In the genomic region with DNA sequence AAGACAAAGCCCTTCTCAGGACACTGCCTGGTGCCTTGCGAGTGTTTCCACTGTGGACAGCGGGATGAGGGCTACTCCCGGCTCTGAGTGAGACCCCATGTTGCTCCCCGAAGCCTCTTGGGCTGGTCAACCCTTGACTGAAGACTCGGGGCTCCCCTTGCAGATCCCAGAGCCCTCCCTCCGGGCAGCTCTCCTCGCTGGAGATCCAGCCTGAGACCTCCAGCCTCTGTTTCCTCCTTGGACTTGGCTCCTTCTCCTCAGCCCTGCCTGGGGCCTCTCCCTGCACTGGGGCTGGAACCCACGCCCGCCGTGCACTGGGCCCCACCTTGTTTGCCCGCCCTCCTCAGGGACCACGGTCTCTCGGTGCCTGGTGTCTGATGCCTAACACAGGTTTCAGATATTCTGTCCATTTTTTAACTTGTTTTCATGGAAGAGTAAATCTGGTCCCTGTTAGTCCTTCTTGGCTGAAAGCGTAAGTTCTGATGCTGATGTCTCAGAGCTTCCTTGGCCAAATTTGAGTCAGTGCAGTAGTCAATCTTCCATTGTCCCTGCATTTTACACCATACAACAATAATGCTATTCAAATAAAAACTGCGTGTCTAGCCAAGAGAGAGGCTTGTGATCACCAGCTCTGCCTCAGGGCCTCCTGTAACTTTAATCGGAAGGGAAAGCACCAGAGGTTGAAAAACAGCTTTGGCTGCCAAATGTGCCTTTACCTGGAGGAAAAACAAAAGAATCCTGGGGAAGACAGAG, we compare ENCODE assay signal across 1 cellular context.
TF ChIP-seq lines count a peak whose summit lies in the region.

No MANE protein-coding gene starts in this region.

TF ChIP-seq in GM23338, 12 proteins besides CTCF, POLR2A, EP300 and RAD21 (continued from another document):
- no peak for TF ChIP-seq ZNF462 (CRISPR knock-in tag; IDR thresholded peaks at IDR 0.05)
- no peak for TF ChIP-seq JUNB (IDR thresholded peaks at IDR 0.05; ENCODE audit: unreplicated experiment)
- no peak for TF ChIP-seq EZH2phosphoT487 (IDR thresholded peaks at IDR 0.05; ENCODE audit: unreplicated experiment)
- TF ChIP-seq, protein P1, sequence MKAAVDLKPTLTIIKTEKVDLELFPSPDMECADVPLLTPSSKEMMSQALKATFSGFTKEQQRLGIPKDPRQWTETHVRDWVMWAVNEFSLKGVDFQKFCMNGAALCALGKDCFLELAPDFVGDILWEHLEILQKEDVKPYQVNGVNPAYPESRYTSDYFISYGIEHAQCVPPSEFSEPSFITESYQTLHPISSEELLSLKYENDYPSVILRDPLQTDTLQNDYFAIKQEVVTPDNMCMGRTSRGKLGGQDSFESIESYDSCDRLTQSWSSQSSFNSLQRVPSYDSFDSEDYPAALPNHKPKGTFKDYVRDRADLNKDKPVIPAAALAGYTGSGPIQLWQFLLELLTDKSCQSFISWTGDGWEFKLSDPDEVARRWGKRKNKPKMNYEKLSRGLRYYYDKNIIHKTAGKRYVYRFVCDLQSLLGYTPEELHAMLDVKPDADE (IDR thresholded peaks at IDR 0.05), result no peak
- no peak for TF ChIP-seq CREB1 (CRISPR knock-in tag; IDR thresholded peaks at IDR 0.05; ENCODE audit: low read depth)
- no peak for TF ChIP-seq ZNF114 (CRISPR knock-in tag; IDR thresholded peaks at IDR 0.05)
- TF ChIP-seq, protein P2, sequence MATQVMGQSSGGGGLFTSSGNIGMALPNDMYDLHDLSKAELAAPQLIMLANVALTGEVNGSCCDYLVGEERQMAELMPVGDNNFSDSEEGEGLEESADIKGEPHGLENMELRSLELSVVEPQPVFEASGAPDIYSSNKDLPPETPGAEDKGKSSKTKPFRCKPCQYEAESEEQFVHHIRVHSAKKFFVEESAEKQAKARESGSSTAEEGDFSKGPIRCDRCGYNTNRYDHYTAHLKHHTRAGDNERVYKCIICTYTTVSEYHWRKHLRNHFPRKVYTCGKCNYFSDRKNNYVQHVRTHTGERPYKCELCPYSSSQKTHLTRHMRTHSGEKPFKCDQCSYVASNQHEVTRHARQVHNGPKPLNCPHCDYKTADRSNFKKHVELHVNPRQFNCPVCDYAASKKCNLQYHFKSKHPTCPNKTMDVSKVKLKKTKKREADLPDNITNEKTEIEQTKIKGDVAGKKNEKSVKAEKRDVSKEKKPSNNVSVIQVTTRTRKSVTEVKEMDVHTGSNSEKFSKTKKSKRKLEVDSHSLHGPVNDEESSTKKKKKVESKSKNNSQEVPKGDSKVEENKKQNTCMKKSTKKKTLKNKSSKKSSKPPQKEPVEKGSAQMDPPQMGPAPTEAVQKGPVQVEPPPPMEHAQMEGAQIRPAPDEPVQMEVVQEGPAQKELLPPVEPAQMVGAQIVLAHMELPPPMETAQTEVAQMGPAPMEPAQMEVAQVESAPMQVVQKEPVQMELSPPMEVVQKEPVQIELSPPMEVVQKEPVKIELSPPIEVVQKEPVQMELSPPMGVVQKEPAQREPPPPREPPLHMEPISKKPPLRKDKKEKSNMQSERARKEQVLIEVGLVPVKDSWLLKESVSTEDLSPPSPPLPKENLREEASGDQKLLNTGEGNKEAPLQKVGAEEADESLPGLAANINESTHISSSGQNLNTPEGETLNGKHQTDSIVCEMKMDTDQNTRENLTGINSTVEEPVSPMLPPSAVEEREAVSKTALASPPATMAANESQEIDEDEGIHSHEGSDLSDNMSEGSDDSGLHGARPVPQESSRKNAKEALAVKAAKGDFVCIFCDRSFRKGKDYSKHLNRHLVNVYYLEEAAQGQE (IDR thresholded peaks at IDR 0.05; ENCODE audit: unreplicated experiment), result no peak
- TF ChIP-seq STAT1 (IDR thresholded peaks at IDR 0.05; ENCODE audit: unreplicated experiment), result no peak
